23 cellular contexts compared by ENCODE assay signal in genomic region chr6:3609388-3609787, GRCh38.
DNase-seq lines count a peak whose midpoint lies in the region; ATAC-seq, FAIRE-seq and TF ChIP-seq lines count a peak whose summit lies in the region.
"Had no signal": no experiment of that assay in that cellular context is flagged by ENCODE, and none has a peak within 500 bp of the region (broad histone marks: within the 10 kb centered on the region; RNA-seq: fewer than 3 reads in every experiment).

No MANE protein-coding gene starts in this region.

- H2AFZ ChIP-seq in GM23338: no peak overlapping the region; the same call in 1 of the 2 replicates
- H2AFZ ChIP-seq in neuronal stem cell (ENCODE audit: low read length): no peak overlapping the region

- no peak overlapping the region for H3K14ac ChIP-seq in neuronal stem cell (ENCODE audit: low read length)

- no peak overlapping the region for H3K9ac ChIP-seq in neuronal stem cell (ENCODE audit: low read depth, low read length, poor library complexity)

- H3K79me1 ChIP-seq in neuronal stem cell (ENCODE audit: low read depth, low read length): no peaks in the 10 kb centered on the region

- H3K9me3 Mint-ChIP-seq in GM23338: no peaks in the 10 kb centered on the region; the same call in 2 of the 3 replicates
- H3K9me3 Mint-ChIP-seq: HFFc6 had no signal

- DNase-seq in GM23338 (ENCODE audit: low spot score) (no peak), NCI-H69 (lab: John Stamatoyannopoulos, UW) (peak; percentile 41), brain pericyte (ENCODE audit: low read depth, low spot score) (peak; percentile 63), neuronal stem cell (ENCODE audit: low spot score) (no peak), small intestine (no peak), H54 (ENCODE audit: insufficient read length, low spot score) (no peak), putamen (ENCODE audit: low spot score) (no peak)
- DNase-seq: EL, GF-D8, H7, HFFc6, KBM-7, NCI-H1092, NCI-H1436 treated with DMSO at 0.1 percent for 48 hours, NCI-H2029 treated with DMSO at 0.1 percent for 48 hours, NCI-H2171, NCI-H345, NCI-H524, OCI-M1 had no signal

- no peak for FAIRE-seq in small intestine (lab: Jason Lieb, UNC)
- FAIRE-seq in H54 (lab: Jason Lieb, UNC): no peak
- FAIRE-seq: A549 had no signal

- peak overlapping the region; percentile 4 for H2AK5ac ChIP-seq in neuronal stem cell (ENCODE audit: low read depth, low read length)

- peak overlapping the region; percentile 16 for H3K18ac ChIP-seq in neuronal stem cell (ENCODE audit: low read length)

- no peak overlapping the region for H3K4me3 Mint-ChIP-seq in GM23338
- H3K4me3 Mint-ChIP-seq: B cell, HFFc6 had no signal

- H3F3A ChIP-seq in GM23338 (replicated peaks; ENCODE audit: low read depth): no peaks in the 10 kb centered on the region

- ATAC-seq in GM23338 (peak; percentile 52), HG02678 (IDR thresholded peaks at IDR 0.05; ENCODE audit: unreplicated experiment) (no peak)
- ATAC-seq: A549, SK-N-SH treated with all-trans-retinoic acid at 6 μM for 48 hours had no signal

- no peak overlapping the region for H2BK15ac ChIP-seq in neuronal stem cell (ENCODE audit: low read length)

- H2BK120ac ChIP-seq in neuronal stem cell (ENCODE audit: low read depth, low read length): no peak overlapping the region

- H3K27ac ChIP-seq in GM23338 (ENCODE audit: low read depth): no peak overlapping the region
- H3K27ac ChIP-seq in neuronal stem cell (replicated peaks; ENCODE audit: low read length): no peak overlapping the region
- H3K27ac ChIP-seq in small intestine (ENCODE audit: low read depth in 1 of 2, low read length in 1 of 2): no peak overlapping the region

- TF ChIP-seq POLR2A in H54 (IDR thresholded peaks at IDR 0.05; ENCODE audit: low read depth, low read length): no peak

- H3K4me2 ChIP-seq in GM23338: no peak overlapping the region
- H3K4me2 ChIP-seq in neuronal stem cell (ENCODE audit: insufficient read depth, low read length, poor library complexity, severe bottlenecking): no peak overlapping the region
- H3K4me2 ChIP-seq: A549 had no signal

- no peaks in the 10 kb centered on the region for H3K9me3 ChIP-seq in neuronal stem cell (replicated peaks in 1 of 2; ENCODE audit: control insufficient read depth in 2 of 2, insufficient read depth in 1 of 2, low read depth in 1 of 2, low read length in 2 of 2)
- H3K9me3 ChIP-seq in small intestine (ENCODE audit: control insufficient read depth, low read depth): no peaks in the 10 kb centered on the region
- H3K9me3 ChIP-seq: A549 had no signal

- H3K36me3 ChIP-seq in GM23338 (ENCODE audit: insufficient read depth): no peaks in the 10 kb centered on the region
- no peaks in the 10 kb centered on the region for H3K36me3 ChIP-seq in neuronal stem cell (replicated peaks in 1 of 2; ENCODE audit: control insufficient read depth in 2 of 2, insufficient read depth in 2 of 2, low read length in 2 of 2)
- no peaks in the 10 kb centered on the region for H3K36me3 ChIP-seq in small intestine (ENCODE audit: control insufficient read depth in 2 of 2, insufficient read depth in 2 of 2, low read length in 2 of 2)

- H4K20me1 ChIP-seq in GM23338 (replicated peaks; ENCODE audit: insufficient read depth): no peaks in the 10 kb centered on the region

- no peak overlapping the region for H4K8ac ChIP-seq in neuronal stem cell (ENCODE audit: low read depth, low read length)

- H3K4me3 ChIP-seq in GM23338: no peak overlapping the region
- no peak overlapping the region for H3K4me3 ChIP-seq in neuronal stem cell (ENCODE audit: low read length in 2 of 2)
- no peak overlapping the region for H3K4me3 ChIP-seq in small intestine (ENCODE audit: low read depth in 1 of 2, low read length in 2 of 2)
- H3K4me3 ChIP-seq: A549 had no signal

- H3K36me3 Mint-ChIP-seq in GM23338 (ENCODE audit: low read depth): no peaks in the 10 kb centered on the region

- peaks cover 10% of the 10 kb centered on the region for H3K27me3 Mint-ChIP-seq in GM23338 (ENCODE audit: insufficient read depth, low read depth, poor library complexity)

- H2BK5ac ChIP-seq in neuronal stem cell (ENCODE audit: low read length): no peak overlapping the region

- peaks cover 9% of the 10 kb centered on the region for H3K4me1 Mint-ChIP-seq in GM23338
- H3K4me1 Mint-ChIP-seq: B cell had no signal

- no peak overlapping the region for H4K91ac ChIP-seq in neuronal stem cell (ENCODE audit: low read depth, low read length, poor library complexity)

- H3K4me1 ChIP-seq in GM23338 (ENCODE audit: insufficient read depth) (no peaks in the 10 kb centered on the region), neuronal stem cell (ENCODE audit: control insufficient read depth in 2 of 2, insufficient read depth in 1 of 2, low read depth in 1 of 2, low read length in 2 of 2) (peaks cover 5 to 6% of the 10 kb centered on the region in 2 donors), small intestine (ENCODE audit: control insufficient read depth in 2 of 2, insufficient read depth in 1 of 2, low read depth in 1 of 2, low read length in 1 of 2) (no peaks in the 10 kb centered on the region)

- no peaks in the 10 kb centered on the region for H3K79me2 ChIP-seq in GM23338 (replicated peaks; ENCODE audit: insufficient read depth)

- H3K27me3 ChIP-seq in GM23338 (ENCODE audit: insufficient read depth) (no peaks in the 10 kb centered on the region), neuronal stem cell (ENCODE audit: control insufficient read depth in 3 of 3, insufficient read depth in 3 of 3, low read depth in 1 of 3, low read length in 3 of 3) (no peaks in the 10 kb centered on the region), small intestine (ENCODE audit: control insufficient read depth in 2 of 2, insufficient read depth in 2 of 2, low read length in 2 of 2) (no peaks in the 10 kb centered on the region)

- no peak for TF ChIP-seq CTCF in GM23338 (conservative IDR thresholded peaks at IDR 0.05; ENCODE audit: low read depth in 2 of 2)

- no CpG with 5 or more reads among the region's 3 CpGs for WGBS in neuronal stem cell (ENCODE audit: extremely low coverage in 2 of 2, insufficient read length in 2 of 2, insufficient replicate concordance in 1 of 2), 2 donors
- WGBS in small intestine, 3 donors: 81 to 91% (median 86%) methylated on average over 3 of the region's 3 CpGs

- H3K9me2 ChIP-seq in GM23338 (ENCODE audit: insufficient read depth): no peaks in the 10 kb centered on the region

- no peak overlapping the region for H3K4ac ChIP-seq in neuronal stem cell (ENCODE audit: low read length)

- H3K27ac Mint-ChIP-seq in GM23338: no peak overlapping the region
- H3K27ac Mint-ChIP-seq: B cell, HFFc6 had no signal

- no peak overlapping the region for H3K23ac ChIP-seq in neuronal stem cell (ENCODE audit: low read depth, low read length, poor library complexity)

- no peak overlapping the region for H2BK12ac ChIP-seq in neuronal stem cell (ENCODE audit: low read length)

TF ChIP-seq in GM23338, 12 proteins besides CTCF, POLR2A, EP300 and RAD21:
- TF ChIP-seq ZNF331 (CRISPR knock-in tag; IDR thresholded peaks at IDR 0.05; ENCODE audit: low read depth) (no peak), EZH2phosphoT487 (IDR thresholded peaks at IDR 0.05; ENCODE audit: unreplicated experiment) (no peak), ZNF114 (CRISPR knock-in tag; IDR thresholded peaks at IDR 0.05) (no peak)
TF ChIP-seq in GM23338: peak in this region for 0.

Comparison
In these comparisons a context has a peak if more than half of its experiments do, and no peak if none do; other contexts are left out.
1. DNase-seq: peak in NCI-H69 (single experiment) and brain pericyte (single experiment); none in GM23338 (single experiment), neuronal stem cell (single experiment), small intestine (single experiment), H54 (single experiment) and putamen (single experiment).